ENCODE assay signal across 8 cellular contexts in the genomic region with DNA sequence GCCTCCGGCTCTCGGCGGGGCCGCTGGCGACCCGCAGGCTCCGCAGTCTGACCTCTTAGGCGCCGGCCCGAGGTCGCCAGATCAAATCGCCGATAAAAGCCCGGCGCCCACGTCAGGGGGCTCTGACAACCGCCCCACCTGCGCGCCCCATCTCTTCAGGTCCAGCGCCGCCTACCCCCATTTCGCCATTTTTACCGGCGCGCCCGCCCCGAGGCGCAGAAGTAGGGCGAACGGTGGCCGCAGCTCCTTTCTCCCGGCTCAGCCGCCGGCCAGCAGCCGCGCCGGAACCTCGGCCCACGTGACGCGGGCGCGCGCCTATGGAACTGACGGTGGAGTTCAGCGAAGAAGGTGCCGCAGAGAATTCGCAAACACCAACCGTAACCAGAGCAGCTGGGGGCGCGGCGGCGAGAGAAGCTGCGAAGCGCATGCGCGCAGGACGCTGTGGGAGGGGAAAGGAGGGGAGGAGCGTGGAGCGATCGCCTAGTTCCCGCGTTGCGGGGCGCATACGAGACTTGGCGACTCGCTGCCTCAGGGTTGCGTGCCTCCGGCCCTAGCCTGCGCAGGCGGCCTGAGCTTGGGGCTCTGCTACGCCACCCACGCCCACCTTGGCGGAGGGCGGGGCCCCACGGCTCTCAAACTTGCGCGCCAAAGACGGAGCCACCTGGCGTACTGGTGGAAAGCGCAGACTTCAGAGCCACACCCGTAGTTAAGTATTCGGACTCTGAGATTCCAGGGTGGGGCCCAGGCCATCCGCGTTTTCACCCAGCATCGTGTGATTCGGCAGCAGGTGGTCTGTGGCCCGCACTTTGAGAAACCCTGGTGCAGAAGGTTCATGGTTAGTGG.
DNase-seq lines count a peak whose midpoint lies in the region; ATAC-seq and TF ChIP-seq lines count a peak whose summit lies in the region.

A gene with protein sequence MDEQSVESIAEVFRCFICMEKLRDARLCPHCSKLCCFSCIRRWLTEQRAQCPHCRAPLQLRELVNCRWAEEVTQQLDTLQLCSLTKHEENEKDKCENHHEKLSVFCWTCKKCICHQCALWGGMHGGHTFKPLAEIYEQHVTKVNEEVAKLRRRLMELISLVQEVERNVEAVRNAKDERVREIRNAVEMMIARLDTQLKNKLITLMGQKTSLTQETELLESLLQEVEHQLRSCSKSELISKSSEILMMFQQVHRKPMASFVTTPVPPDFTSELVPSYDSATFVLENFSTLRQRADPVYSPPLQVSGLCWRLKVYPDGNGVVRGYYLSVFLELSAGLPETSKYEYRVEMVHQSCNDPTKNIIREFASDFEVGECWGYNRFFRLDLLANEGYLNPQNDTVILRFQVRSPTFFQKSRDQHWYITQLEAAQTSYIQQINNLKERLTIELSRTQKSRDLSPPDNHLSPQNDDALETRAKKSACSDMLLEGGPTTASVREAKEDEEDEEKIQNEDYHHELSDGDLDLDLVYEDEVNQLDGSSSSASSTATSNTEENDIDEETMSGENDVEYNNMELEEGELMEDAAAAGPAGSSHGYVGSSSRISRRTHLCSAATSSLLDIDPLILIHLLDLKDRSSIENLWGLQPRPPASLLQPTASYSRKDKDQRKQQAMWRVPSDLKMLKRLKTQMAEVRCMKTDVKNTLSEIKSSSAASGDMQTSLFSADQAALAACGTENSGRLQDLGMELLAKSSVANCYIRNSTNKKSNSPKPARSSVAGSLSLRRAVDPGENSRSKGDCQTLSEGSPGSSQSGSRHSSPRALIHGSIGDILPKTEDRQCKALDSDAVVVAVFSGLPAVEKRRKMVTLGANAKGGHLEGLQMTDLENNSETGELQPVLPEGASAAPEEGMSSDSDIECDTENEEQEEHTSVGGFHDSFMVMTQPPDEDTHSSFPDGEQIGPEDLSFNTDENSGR (minus strand): TSS at position 418 of the 843 bp plus-strand sequence. CDS start 419 bp downstream, outside the sequence.

- DNase-seq in AG09319 (ENCODE audit: extremely low read depth, low read depth): peak; percentile 97
- peak; percentile 97 for DNase-seq in NCI-H345 treated with DMSO at 0.1 percent for 48 hours (lab: John Stamatoyannopoulos, UW; ENCODE audit: unreplicated experiment)
- DNase-seq in activated CD4-positive, CD25-positive, alpha-beta regulatory T cell (lab: John Stamatoyannopoulos, UW): peak; percentile 94 to 97 (median 96)
- DNase-seq in central memory CD4-positive, alpha-beta T cell: peak; percentile 99
- peak; percentile 95 for DNase-seq in inferior parietal cortex (ENCODE audit: extremely low spot score)
- peak; percentile 97 to 99 for DNase-seq in stimulated activated CD4-positive, alpha-beta T cell treated with anti-CD3 and anti-CD28 coated beads, Interleukin-12 subunit alpha, Interleukin-12 subunit beta, amount 100 ng/mL, for 24 hours (ENCODE audit: low read depth in 2 of 2)

- TF ChIP-seq CTCF in AG09319 (IDR thresholded peaks at IDR 0.05; ENCODE audit: low read depth, low read length): no peak; the same call in 1 of the 2 replicates

- peak; percentile 96 for ATAC-seq in GM19023 (IDR thresholded peaks at IDR 0.05; ENCODE audit: unreplicated experiment)
- peak; percentile 97 for ATAC-seq in HG03280 (IDR thresholded peaks at IDR 0.05; ENCODE audit: unreplicated experiment)

Comparison
In these comparisons a context has a peak if more than half of its experiments do, and no peak if none do; other contexts are left out.
1. Peak in every context shown above with its lines: DNase-seq and ATAC-seq.